ENCODE assay signal across 12 cellular contexts in the genomic region with DNA sequence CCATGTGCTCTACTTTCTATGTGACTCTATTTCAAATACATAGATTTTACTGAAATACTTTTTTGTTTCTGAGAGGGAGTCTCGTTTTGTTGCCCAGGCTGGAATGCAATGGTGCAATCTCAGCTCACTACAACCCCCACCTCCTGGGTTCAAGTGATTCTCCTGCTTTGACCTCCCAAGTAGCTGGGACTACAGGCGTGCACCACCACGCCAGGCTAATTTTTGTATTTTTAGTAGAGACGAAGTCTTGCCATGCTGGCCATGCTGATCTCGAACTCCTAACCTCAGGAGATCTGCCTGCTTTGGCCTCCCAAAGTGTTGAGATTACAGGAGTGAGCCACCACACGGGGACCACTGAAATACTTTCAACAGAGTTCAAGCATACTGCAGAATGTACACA. TPM values are rescaled to one million over a fixed set of nuclear protein-coding genes. Genes with fewer than 3 reads are reported as not detected.
DNase-seq lines count a peak whose midpoint lies in the region; ATAC-seq and TF ChIP-seq lines count a peak whose summit lies in the region.
"Had no signal": no experiment of that assay in that cellular context is flagged by ENCODE, and none has a peak within 500 bp of the region (broad histone marks: within the 10 kb centered on the region; RNA-seq: fewer than 3 reads in every experiment).

No MANE protein-coding gene starts in this region.

- no peak overlapping the region for H4K12ac ChIP-seq in trophoblast cell (ENCODE audit: low read depth, low read length)

- H3K23ac ChIP-seq in trophoblast cell (ENCODE audit: low read length): no peak overlapping the region

- no peaks in the 10 kb centered on the region for H3K27me3 ChIP-seq in GM06990 (replicated peaks; ENCODE audit: control insufficient read depth, insufficient read depth, low read length)
- no peaks in the 10 kb centered on the region for H3K27me3 ChIP-seq in NT2/D1 (ENCODE audit: insufficient read depth, insufficient read length)
- no peaks in the 10 kb centered on the region for H3K27me3 ChIP-seq in dorsolateral prefrontal cortex
- no peaks in the 10 kb centered on the region for H3K27me3 ChIP-seq in trophoblast cell (ENCODE audit: insufficient read depth, low read length)

- DNase-seq in GM06990 (ENCODE audit: extremely low read depth, insufficient read length): no peak
- DNase-seq in NT2/D1 (ENCODE audit: low read depth, low spot score): no peak
- DNase-seq in dorsolateral prefrontal cortex: no peak
- DNase-seq in trophoblast cell: no peak
- DNase-seq in iPS-NIHi7 (ENCODE audit: extremely low spot score): no peak
- no peak for DNase-seq in hippocampal formation (lab: John Stamatoyannopoulos, UW)
- DNase-seq: effector CD4-positive, alpha-beta T cell; kidney; NCI-H2107; SK-N-SH had no signal

- peak overlapping the region; percentile 47 for H3K4ac ChIP-seq in trophoblast cell (ENCODE audit: low read depth, low read length)

- H3K4me2 ChIP-seq in trophoblast cell (ENCODE audit: low read length): peak overlapping the region; percentile 30
- H3K4me2 ChIP-seq: SK-N-SH had no signal

- H3K9ac ChIP-seq in NT2/D1 (ENCODE audit: insufficient read length, low read depth) (no peak overlapping the region), trophoblast cell (ENCODE audit: low read length) (no peak overlapping the region)
- H3K9ac ChIP-seq: SK-N-SH had no signal

- no peak overlapping the region for H2AK5ac ChIP-seq in trophoblast cell (ENCODE audit: low read length)

- no peak overlapping the region for H3K14ac ChIP-seq in trophoblast cell (ENCODE audit: low read length)

- H3K9me3 ChIP-seq in NT2/D1 (ENCODE audit: insufficient read depth, low read length): no peaks in the 10 kb centered on the region
- H3K9me3 ChIP-seq in trophoblast cell (ENCODE audit: insufficient read depth, low read depth, low read length): no peaks in the 10 kb centered on the region
- H3K9me3 ChIP-seq: SK-N-SH had no signal

- no peak overlapping the region for H4K91ac ChIP-seq in trophoblast cell (ENCODE audit: low read depth, low read length)

- WGBS in trophoblast cell (ENCODE audit: extremely low coverage, insufficient coverage, insufficient read length): no CpG with 5 or more reads among the region's 6 CpGs

- no peak overlapping the region for H2AFZ ChIP-seq in trophoblast cell (ENCODE audit: insufficient read depth, low read length, poor library complexity)

- peaks cover 25% of the 10 kb centered on the region for H3K79me2 ChIP-seq in trophoblast cell (ENCODE audit: control insufficient read depth, insufficient read depth, low read length, poor library complexity)

- H3K4me3 ChIP-seq in GM06990 (replicated peaks; ENCODE audit: low read depth, low read length): peak overlapping the region; percentile 66
- peak overlapping the region; percentile 18 for H3K4me3 ChIP-seq in NT2/D1 (ENCODE audit: insufficient read length, low read depth)
- peak overlapping the region in 10 of 59 donors; percentile 2 to 50 (median 30) for H3K4me3 ChIP-seq in dorsolateral prefrontal cortex
- H3K4me3 ChIP-seq in trophoblast cell (ENCODE audit: low read depth, low read length): no peak overlapping the region

- no peak overlapping the region for H2BK12ac ChIP-seq in trophoblast cell (ENCODE audit: low read length)

- intact Hi-C loops in dorsolateral prefrontal cortex (cut with DNase I): no loop called here

- no peak overlapping the region for H4K8ac ChIP-seq in trophoblast cell (ENCODE audit: low read depth, low read length)

- TF ChIP-seq CTCF in GM06990 (IDR thresholded peaks at IDR 0.05; ENCODE audit: insufficient read depth, low read length, poor library complexity, severe bottlenecking) (no peak), dorsolateral prefrontal cortex (IDR thresholded peaks at IDR 0.05 in 54 of 56, conservative IDR thresholded peaks at IDR 0.05 in 2 of 56; ENCODE audit: low read depth in 1 of 56, partially characterized antibody in 56 of 56) (no peak)

- peaks cover 4% of the 10 kb centered on the region for H3K4me1 ChIP-seq in NT2/D1 (ENCODE audit: insufficient read depth, insufficient read length)
- H3K4me1 ChIP-seq in trophoblast cell (ENCODE audit: control insufficient read depth in 1 of 2, insufficient read depth in 2 of 2, low read length in 2 of 2): peaks cover 2 to 17% of the 10 kb centered on the region in 2 experiments

- peak overlapping the region in 34 of 59 donors; percentile 15 to 83 (median 70) for H3K27ac ChIP-seq in dorsolateral prefrontal cortex
- H3K27ac ChIP-seq in trophoblast cell (ENCODE audit: low read depth, low read length): no peak overlapping the region

- no peak overlapping the region for H2BK5ac ChIP-seq in trophoblast cell (ENCODE audit: low read depth, low read length, poor library complexity)

- peaks cover 17% of the 10 kb centered on the region for H3K79me1 ChIP-seq in trophoblast cell (ENCODE audit: low read length)

- peaks cover 2% of the 10 kb centered on the region for H3K36me3 ChIP-seq in GM06990 (ENCODE audit: control insufficient read depth, insufficient read depth, low read length)
- H3K36me3 ChIP-seq in NT2/D1 (ENCODE audit: insufficient read depth, insufficient read length, low read length): peaks cover 51% of the 10 kb centered on the region
- H3K36me3 ChIP-seq in trophoblast cell (ENCODE audit: control insufficient read depth in 1 of 2, insufficient read depth in 2 of 2, low read length in 2 of 2): peaks cover 15 to 26% of the 10 kb centered on the region in 2 experiments

- H2BK120ac ChIP-seq in trophoblast cell (ENCODE audit: insufficient read depth, low read length, poor library complexity): no peak overlapping the region

- ATAC-seq in GM21526 (IDR thresholded peaks at IDR 0.05; ENCODE audit: low FRiP score, unreplicated experiment): no peak
- ATAC-seq in HG03469 (IDR thresholded peaks at IDR 0.05; ENCODE audit: unreplicated experiment): no peak

- H3K18ac ChIP-seq in trophoblast cell (ENCODE audit: low read length): no peak overlapping the region

RNA-seq across cellular contexts. Expression of a gene that starts 3.5 kb away (rescaled TPM):
- total RNA-seq in dorsolateral prefrontal cortex: 100 to 1,000 TPM in 1 of 120 experiments, 10 to 100 TPM in 119; 35.1 to 115 (median 59.2) TPM
- 144 and 145 TPM in 2 replicates for polyA plus RNA-seq in trophoblast cell (2013)

RNA-seq across cellular contexts. Expression of a gene that starts 10.8 kb away (rescaled TPM):
- 100 to 1,000 TPM in 2 of 120 experiments, 10 to 100 TPM in 118; 39.0 to 104 (median 78.6) TPM for total RNA-seq in dorsolateral prefrontal cortex
- 11.1 and 11.3 TPM in 2 replicates for polyA plus RNA-seq in trophoblast cell (2013)

RNA-seq across cellular contexts. Expression of a gene that starts 19.8 kb away (rescaled TPM):
- total RNA-seq in dorsolateral prefrontal cortex: under 1 TPM in 1 of 120 experiments, not detected in 119; 0.75 TPM
- polyA plus RNA-seq in trophoblast cell (2013): not detected in 2 replicates
- total RNA-seq: kidney had no signal
- polyA plus RNA-seq: SK-N-SH had no signal

RNA-seq across cellular contexts. Expression of a gene that starts 57.2 kb away (rescaled TPM):
- 10 to 100 TPM; 20.9 to 41.8 (median 31.2) TPM for total RNA-seq in dorsolateral prefrontal cortex
- polyA plus RNA-seq in trophoblast cell (2013): 43.9 and 45.1 TPM in 2 replicates
